8 cellular contexts compared by ENCODE assay signal in genomic region chr7:130491841-130492518, GRCh38. TPM values are rescaled to one million over a fixed set of nuclear protein-coding genes. Genes with fewer than 3 reads are reported as not detected.
A peak's percentile ranks its signal among the peaks of the same experiment; 100 is the strongest.
DNase-seq lines count a peak whose midpoint lies in the region; ATAC-seq and TF ChIP-seq lines count a peak whose summit lies in the region.

MEST (plus strand) TSS chr7:130492085; CDS start chr7:130492314, 229 bp downstream.

- no peaks in the 10 kb centered on the region for H3K9me3 Mint-ChIP-seq in natural killer cell treated with Interleukin-12 subunit alpha and Interleukin-12 subunit beta and Interleukin-15 and Interleukin-18, amount 100 ng/mL, for 72 hours

- ATAC-seq in SK-N-SH treated with all-trans-retinoic acid at 6 μM for 48 hours: peak; percentile 36
- ATAC-seq in esophagus mucosa: peak; percentile 45
- ATAC-seq in natural killer cell treated with Interleukin-12 subunit alpha and Interleukin-12 subunit beta and Interleukin-15 and Interleukin-18, amount 100 ng/mL, for 72 hours: peak in 1 of 2 donors; percentile 6

- H3K4me3 Mint-ChIP-seq in natural killer cell treated with Interleukin-12 subunit alpha and Interleukin-12 subunit beta and Interleukin-15 and Interleukin-18, amount 100 ng/mL, for 72 hours: peak within 1 kb of the TSS; percentile 63

- DNase-seq in NCI-H345 (lab: John Stamatoyannopoulos, UW) (peak; percentile 23), NCI-H345 treated with DMSO at 0.1 percent for 48 hours (lab: John Stamatoyannopoulos, UW; ENCODE audit: unreplicated experiment) (no peak), HUDEP-2 (lab: John Stamatoyannopoulos, UW; ENCODE audit: unreplicated experiment in 76 of 76) (no peak), NCI-H2196 (lab: John Stamatoyannopoulos, UW; ENCODE audit: unreplicated experiment) (no peak)
- no peak for DNase-seq in natural killer cell treated with Interleukin-12 subunit alpha and Interleukin-12 subunit beta and Interleukin-15 and Interleukin-18, amount 100 ng/mL, for 72 hours (ENCODE audit: low spot score)
- no peak for DNase-seq in activated effector memory CD4-positive, alpha-beta T cell treated with anti-CD3 and anti-CD28 coated beads, Interleukin-2, amount 50 U/mL, for 16 hours

- H3K27me3 Mint-ChIP-seq in natural killer cell treated with Interleukin-12 subunit alpha and Interleukin-12 subunit beta and Interleukin-15 and Interleukin-18, amount 100 ng/mL, for 72 hours: peaks cover 27% of the 10 kb centered on the region in 2 donors

- H3K36me3 Mint-ChIP-seq in natural killer cell treated with Interleukin-12 subunit alpha and Interleukin-12 subunit beta and Interleukin-15 and Interleukin-18, amount 100 ng/mL, for 72 hours: no peaks in the 10 kb centered on the region

- H3K4me1 Mint-ChIP-seq in natural killer cell treated with Interleukin-12 subunit alpha and Interleukin-12 subunit beta and Interleukin-15 and Interleukin-18, amount 100 ng/mL, for 72 hours (ENCODE audit: low read depth in 2 of 2): peaks cover 8 to 12% of the 10 kb centered on the region in 2 donors

- no peak within 1 kb of the TSS for H3K27ac Mint-ChIP-seq in natural killer cell treated with Interleukin-12 subunit alpha and Interleukin-12 subunit beta and Interleukin-15 and Interleukin-18, amount 100 ng/mL, for 72 hours

TF ChIP-seq in SK-N-SH treated with all-trans-retinoic acid at 6 μM for 48 hours, 23 proteins besides CTCF, POLR2A, EP300 and RAD21:
- TF ChIP-seq TOX (CRISPR knock-in tag; IDR thresholded peaks at IDR 0.05; ENCODE audit: borderline replicate concordance) (no peak), ARNTL (CRISPR knock-in tag; IDR thresholded peaks at IDR 0.05; ENCODE audit: borderline replicate concordance, low read depth) (no peak), ISL1 (CRISPR knock-in tag; IDR thresholded peaks at IDR 0.05) (no peak), CSDC2 (CRISPR knock-in tag; IDR thresholded peaks at IDR 0.05) (no peak), ZNF8 (CRISPR knock-in tag; IDR thresholded peaks at IDR 0.05) (no peak), ZFP3 (CRISPR knock-in tag; IDR thresholded peaks at IDR 0.05) (no peak), POU6F1 (CRISPR knock-in tag; IDR thresholded peaks at IDR 0.05; ENCODE audit: borderline replicate concordance, low read depth) (no peak), ZFP30 (CRISPR knock-in tag; IDR thresholded peaks at IDR 0.05) (no peak), CSRNP3 (CRISPR knock-in tag; IDR thresholded peaks at IDR 0.05) (no peak), SNAI2 (CRISPR knock-in tag; IDR thresholded peaks at IDR 0.05) (no peak)

RNA-seq across cellular contexts. Expression of gene MEST, which starts in this region (rescaled TPM):
- total RNA-seq in esophagus mucosa: 9.5 TPM
- total RNA-seq in natural killer cell treated with Interleukin-12 subunit alpha and Interleukin-12 subunit beta and Interleukin-15 and Interleukin-18, amount 100 ng/mL, for 72 hours: 1 to 10 TPM in 1 of 2 donors, under 1 TPM in 1; 0.73 to 1.3 TPM
